Comparison of ENCODE assay signal across 1 cellular context in the genomic region with DNA sequence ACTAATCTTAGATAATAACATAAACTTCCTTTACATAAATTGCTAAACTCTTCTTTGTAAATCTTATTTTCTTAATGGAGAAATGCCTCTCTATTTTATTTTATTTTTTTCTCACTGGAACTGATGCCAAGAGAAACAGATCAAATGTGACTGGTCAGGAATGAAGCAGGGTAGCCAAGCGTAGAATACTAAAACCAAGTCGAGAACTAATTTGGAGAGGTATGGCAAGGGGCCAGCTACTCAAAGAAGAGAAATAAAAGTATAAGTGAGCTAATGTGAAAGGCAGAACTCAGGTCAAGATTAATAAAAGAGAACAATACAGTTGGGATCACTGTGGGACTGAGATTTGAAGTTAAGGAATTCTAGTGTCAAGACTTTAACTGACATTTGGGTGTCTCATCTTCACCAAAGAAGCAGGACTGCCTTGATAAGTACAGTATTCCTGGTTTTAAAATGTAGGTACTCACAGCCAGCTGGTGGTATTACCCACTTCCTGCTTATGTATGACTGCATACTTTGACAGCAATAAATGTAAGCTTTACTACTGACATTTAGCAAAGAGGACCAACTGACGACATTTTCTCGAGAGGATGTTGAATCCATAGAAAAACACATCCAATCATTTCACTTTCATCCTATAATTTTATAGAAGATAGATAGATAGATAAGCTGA.
TF ChIP-seq lines count a peak whose summit lies in the region.

No MANE protein-coding gene starts in this region.

TF ChIP-seq in HepG2, 621 proteins besides CTCF, POLR2A, EP300 and RAD21 (continued from another document):
- TF ChIP-seq, protein P1, sequence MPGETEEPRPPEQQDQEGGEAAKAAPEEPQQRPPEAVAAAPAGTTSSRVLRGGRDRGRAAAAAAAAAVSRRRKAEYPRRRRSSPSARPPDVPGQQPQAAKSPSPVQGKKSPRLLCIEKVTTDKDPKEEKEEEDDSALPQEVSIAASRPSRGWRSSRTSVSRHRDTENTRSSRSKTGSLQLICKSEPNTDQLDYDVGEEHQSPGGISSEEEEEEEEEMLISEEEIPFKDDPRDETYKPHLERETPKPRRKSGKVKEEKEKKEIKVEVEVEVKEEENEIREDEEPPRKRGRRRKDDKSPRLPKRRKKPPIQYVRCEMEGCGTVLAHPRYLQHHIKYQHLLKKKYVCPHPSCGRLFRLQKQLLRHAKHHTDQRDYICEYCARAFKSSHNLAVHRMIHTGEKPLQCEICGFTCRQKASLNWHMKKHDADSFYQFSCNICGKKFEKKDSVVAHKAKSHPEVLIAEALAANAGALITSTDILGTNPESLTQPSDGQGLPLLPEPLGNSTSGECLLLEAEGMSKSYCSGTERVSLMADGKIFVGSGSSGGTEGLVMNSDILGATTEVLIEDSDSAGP (CRISPR knock-in tag; IDR thresholded peaks at IDR 0.05; ENCODE audit: borderline replicate concordance) = no peak
- no peak for TF ChIP-seq NR3C1 (CRISPR knock-in tag; IDR thresholded peaks at IDR 0.05)
- no peak for TF ChIP-seq BORCS8-MEF2B (CRISPR knock-in tag; IDR thresholded peaks at IDR 0.05)
- TF ChIP-seq, protein P2, sequence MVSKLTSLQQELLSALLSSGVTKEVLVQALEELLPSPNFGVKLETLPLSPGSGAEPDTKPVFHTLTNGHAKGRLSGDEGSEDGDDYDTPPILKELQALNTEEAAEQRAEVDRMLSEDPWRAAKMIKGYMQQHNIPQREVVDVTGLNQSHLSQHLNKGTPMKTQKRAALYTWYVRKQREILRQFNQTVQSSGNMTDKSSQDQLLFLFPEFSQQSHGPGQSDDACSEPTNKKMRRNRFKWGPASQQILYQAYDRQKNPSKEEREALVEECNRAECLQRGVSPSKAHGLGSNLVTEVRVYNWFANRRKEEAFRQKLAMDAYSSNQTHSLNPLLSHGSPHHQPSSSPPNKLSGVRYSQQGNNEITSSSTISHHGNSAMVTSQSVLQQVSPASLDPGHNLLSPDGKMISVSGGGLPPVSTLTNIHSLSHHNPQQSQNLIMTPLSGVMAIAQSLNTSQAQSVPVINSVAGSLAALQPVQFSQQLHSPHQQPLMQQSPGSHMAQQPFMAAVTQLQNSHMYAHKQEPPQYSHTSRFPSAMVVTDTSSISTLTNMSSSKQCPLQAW (CRISPR knock-in tag; IDR thresholded peaks at IDR 0.05) = no peak
- TF ChIP-seq, protein P3, sequence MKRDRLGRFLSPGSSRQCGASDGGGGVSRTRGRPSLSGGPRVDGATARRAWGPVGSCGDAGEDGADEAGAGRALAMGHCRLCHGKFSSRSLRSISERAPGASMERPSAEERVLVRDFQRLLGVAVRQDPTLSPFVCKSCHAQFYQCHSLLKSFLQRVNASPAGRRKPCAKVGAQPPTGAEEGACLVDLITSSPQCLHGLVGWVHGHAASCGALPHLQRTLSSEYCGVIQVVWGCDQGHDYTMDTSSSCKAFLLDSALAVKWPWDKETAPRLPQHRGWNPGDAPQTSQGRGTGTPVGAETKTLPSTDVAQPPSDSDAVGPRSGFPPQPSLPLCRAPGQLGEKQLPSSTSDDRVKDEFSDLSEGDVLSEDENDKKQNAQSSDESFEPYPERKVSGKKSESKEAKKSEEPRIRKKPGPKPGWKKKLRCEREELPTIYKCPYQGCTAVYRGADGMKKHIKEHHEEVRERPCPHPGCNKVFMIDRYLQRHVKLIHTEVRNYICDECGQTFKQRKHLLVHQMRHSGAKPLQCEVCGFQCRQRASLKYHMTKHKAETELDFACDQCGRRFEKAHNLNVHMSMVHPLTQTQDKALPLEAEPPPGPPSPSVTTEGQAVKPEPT (CRISPR knock-in tag; IDR thresholded peaks at IDR 0.05; ENCODE audit: low read depth) = no peak
- no peak for TF ChIP-seq SIN3B (IDR thresholded peaks at IDR 0.05; ENCODE audit: low read length)
- TF ChIP-seq ZNF34 (CRISPR knock-in tag; IDR thresholded peaks at IDR 0.05; ENCODE audit: borderline replicate concordance) = no peak
- no peak for TF ChIP-seq RBM39 (IDR thresholded peaks at IDR 0.05; ENCODE audit: low read depth, low read length, poor library complexity, severe bottlenecking)
- no peak for TF ChIP-seq ZNF615 (CRISPR knock-in tag; IDR thresholded peaks at IDR 0.05; ENCODE audit: borderline replicate concordance)
- TF ChIP-seq FOXA3 (CRISPR knock-in tag; IDR thresholded peaks at IDR 0.05) = no peak
- TF ChIP-seq TARDBP (CRISPR knock-in tag; IDR thresholded peaks at IDR 0.05) = no peak
- no peak for TF ChIP-seq JDP2 (CRISPR knock-in tag; IDR thresholded peaks at IDR 0.05; ENCODE audit: borderline replicate concordance)
- TF ChIP-seq, protein P4, sequence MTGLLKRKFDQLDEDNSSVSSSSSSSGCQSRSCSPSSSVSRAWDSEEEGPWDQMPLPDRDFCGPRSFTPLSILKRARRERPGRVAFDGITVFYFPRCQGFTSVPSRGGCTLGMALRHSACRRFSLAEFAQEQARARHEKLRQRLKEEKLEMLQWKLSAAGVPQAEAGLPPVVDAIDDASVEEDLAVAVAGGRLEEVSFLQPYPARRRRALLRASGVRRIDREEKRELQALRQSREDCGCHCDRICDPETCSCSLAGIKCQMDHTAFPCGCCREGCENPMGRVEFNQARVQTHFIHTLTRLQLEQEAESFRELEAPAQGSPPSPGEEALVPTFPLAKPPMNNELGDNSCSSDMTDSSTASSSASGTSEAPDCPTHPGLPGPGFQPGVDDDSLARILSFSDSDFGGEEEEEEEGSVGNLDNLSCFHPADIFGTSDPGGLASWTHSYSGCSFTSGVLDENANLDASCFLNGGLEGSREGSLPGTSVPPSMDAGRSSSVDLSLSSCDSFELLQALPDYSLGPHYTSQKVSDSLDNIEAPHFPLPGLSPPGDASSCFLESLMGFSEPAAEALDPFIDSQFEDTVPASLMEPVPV (CRISPR knock-in tag; IDR thresholded peaks at IDR 0.05) = no peak
